Comparison of ENCODE assay signal across 17 cellular contexts in the genomic region with DNA sequence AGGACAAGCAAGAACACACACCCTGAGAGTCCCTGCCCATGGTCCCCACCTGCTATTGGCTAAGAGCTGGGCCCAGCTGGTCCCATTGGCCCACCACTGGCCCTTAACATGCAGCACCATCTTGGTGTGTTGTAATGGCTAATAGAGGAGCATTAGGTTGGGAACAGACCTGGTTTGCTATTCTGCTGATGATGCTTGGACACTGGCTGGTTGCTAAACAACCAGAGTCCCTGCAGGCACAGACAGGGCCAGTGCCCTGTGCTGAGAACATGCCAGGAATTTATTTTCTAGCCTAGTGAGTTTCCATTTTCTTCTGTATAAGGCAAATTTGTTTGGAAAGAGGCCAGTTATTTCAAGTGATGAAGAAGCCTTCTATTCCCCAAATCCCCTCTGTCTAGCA. TPM values are rescaled to one million over a fixed set of nuclear protein-coding genes. Genes with fewer than 3 reads are reported as not detected.
A peak's percentile ranks its signal among the peaks of the same experiment; 100 is the strongest.
DNase-seq lines count a peak whose midpoint lies in the region; ATAC-seq lines count a peak whose summit lies in the region.
"Had no signal": no experiment of that assay in that cellular context is flagged by ENCODE, and none has a peak within 500 bp of the region (broad histone marks: within the 10 kb centered on the region; RNA-seq: fewer than 3 reads in every experiment).

No MANE protein-coding gene starts in this region.

- DNase-seq in cardiac septum (ENCODE audit: low spot score), result peak; percentile 43
- DNase-seq in right cardiac atrium, result no peak
- peak; percentile 27 for DNase-seq in cerebellum (ENCODE audit: low spot score)
- peak; percentile 16 for DNase-seq in midbrain (lab: John Stamatoyannopoulos, UW)
- DNase-seq in aorta, result peak; percentile 3 to 5
- no peak for DNase-seq in NCI-H345 (lab: John Stamatoyannopoulos, UW)
- DNase-seq in stimulated activated effector memory CD8-positive, alpha-beta T cell treated with anti-CD3 and anti-CD28 coated beads, Interleukin-12 subunit alpha, Interleukin-12 subunit beta, amount 100 ng/mL, for 72 hours (ENCODE audit: low spot score in 2 of 2), result no peak
- DNase-seq in activated naive CD4-positive, alpha-beta T cell treated with anti-CD3 and anti-CD28 coated beads, Interleukin-2, amount 50 U/mL, for 16 hours, result no peak
- DNase-seq: 8988T, DMS 273 treated with DMSO at 0.1 percent for 48 hours, IMR-90, Karpas-422, NCI-H1105, NCI-H1930 had no signal

- no peaks in the 10 kb centered on the region for H3K9me3 Mint-ChIP-seq in stimulated activated effector memory CD8-positive, alpha-beta T cell treated with anti-CD3 and anti-CD28 coated beads, Interleukin-12 subunit alpha, Interleukin-12 subunit beta, amount 100 ng/mL, for 72 hours

- H3K27me3 ChIP-seq in right cardiac atrium (ENCODE audit: control insufficient read depth, insufficient read depth) (no peaks in the 10 kb centered on the region), aorta (ENCODE audit: control insufficient read depth in 1 of 2, insufficient read depth in 2 of 2, low read length in 1 of 2) (no peaks in the 10 kb centered on the region)
- H3K27me3 ChIP-seq: SJSA1 had no signal

- H3K4me1 Mint-ChIP-seq in stimulated activated effector memory CD8-positive, alpha-beta T cell treated with anti-CD3 and anti-CD28 coated beads, Interleukin-12 subunit alpha, Interleukin-12 subunit beta, amount 100 ng/mL, for 72 hours, result peaks cover 21% of the 10 kb centered on the region

- H3K27ac ChIP-seq in right cardiac atrium (ENCODE audit: low read length) (no peak overlapping the region), aorta (ENCODE audit: low read depth in 1 of 2, low read length in 2 of 2) (no peak overlapping the region)
- H3K27ac ChIP-seq: SJSA1 had no signal

- peaks cover 5% of the 10 kb centered on the region for H3K4me1 ChIP-seq in right cardiac atrium (ENCODE audit: control insufficient read depth, insufficient read depth, low read length)
- no peaks in the 10 kb centered on the region for H3K4me1 ChIP-seq in aorta (ENCODE audit: control insufficient read depth in 1 of 2, insufficient read depth in 2 of 2, low read length in 2 of 2)

- peaks cover 26% of the 10 kb centered on the region for H3K36me3 Mint-ChIP-seq in stimulated activated effector memory CD8-positive, alpha-beta T cell treated with anti-CD3 and anti-CD28 coated beads, Interleukin-12 subunit alpha, Interleukin-12 subunit beta, amount 100 ng/mL, for 72 hours

- H3K9me3 ChIP-seq in right cardiac atrium (ENCODE audit: control insufficient read depth, low read length) (no peaks in the 10 kb centered on the region), aorta (ENCODE audit: control insufficient read depth, low read length) (no peaks in the 10 kb centered on the region)
- H3K9me3 ChIP-seq: SJSA1 had no signal

- H3K27ac Mint-ChIP-seq in stimulated activated effector memory CD8-positive, alpha-beta T cell treated with anti-CD3 and anti-CD28 coated beads, Interleukin-12 subunit alpha, Interleukin-12 subunit beta, amount 100 ng/mL, for 72 hours, result no peak overlapping the region

- intact Hi-C loops in cardiac septum (cut with DNase I) (no loop called here), right cardiac atrium (cut with DNase I) (no loop called here), aorta (cut with DNase I) (no loop called here)

- H3K4me3 ChIP-seq in right cardiac atrium (ENCODE audit: low read length) (no peak overlapping the region), aorta (ENCODE audit: low read length in 2 of 2) (no peak overlapping the region)
- H3K4me3 ChIP-seq: SJSA1 had no signal

- H3K36me3 ChIP-seq in aorta (ENCODE audit: control insufficient read depth in 1 of 2, insufficient read depth in 2 of 2, low read length in 1 of 2), result no peaks in the 10 kb centered on the region

- no peak overlapping the region for H3K4me3 Mint-ChIP-seq in stimulated activated effector memory CD8-positive, alpha-beta T cell treated with anti-CD3 and anti-CD28 coated beads, Interleukin-12 subunit alpha, Interleukin-12 subunit beta, amount 100 ng/mL, for 72 hours

- ATAC-seq in right cardiac atrium, result no peak
- ATAC-seq in aorta (ENCODE audit: low FRiP score), result no peak
- ATAC-seq in stimulated activated effector memory CD8-positive, alpha-beta T cell treated with anti-CD3 and anti-CD28 coated beads, Interleukin-12 subunit alpha, Interleukin-12 subunit beta, amount 100 ng/mL, for 72 hours, result no peak

RNA-seq across cellular contexts. Expression of gene TDRD10, which starts 43.0 kb away (rescaled TPM):
- total RNA-seq in cardiac septum (5.0 TPM), right cardiac atrium (1 to 10 TPM; 2.8 to 4.1 (median 3.4) TPM), cerebellum (0.82 TPM), aorta (10 to 100 TPM in 1 of 2 donors, 1 to 10 TPM in 1; 3.8 to 16.5 TPM)
- polyA plus RNA-seq in right cardiac atrium (4.9 TPM), aorta (1 to 10 TPM; 1.1 to 2.6 TPM)
- total RNA-seq: HT-29, IMR-90, SJSA1 had no signal
- polyA plus RNA-seq: BJ, IMR-90 had no signal

RNA-seq across cellular contexts. Expression of gene SHE, which starts 43.2 kb away (rescaled TPM):
- total RNA-seq in cardiac septum (16.8 TPM), right cardiac atrium (10 to 100 TPM; 17.4 to 23.8 (median 21.1) TPM), cerebellum (2.8 TPM), aorta (10 to 100 TPM; 20.2 to 44.1 TPM)
- polyA plus RNA-seq in right cardiac atrium (16.4 TPM), aorta (1 to 10 TPM; 2.9 to 7.0 TPM)
- total RNA-seq: HT-29, IMR-90, SJSA1 had no signal
- polyA plus RNA-seq: BJ, IMR-90 had no signal

RNA-seq across cellular contexts. Expression of gene IL6R, which starts 53.9 kb away (rescaled TPM):
- total RNA-seq in cardiac septum (5.2 TPM), right cardiac atrium (10 to 100 TPM in 3 of 4 donors, 1 to 10 TPM in 1; 8.9 to 13.2 (median 12.1) TPM), cerebellum (4.7 TPM), aorta (10 to 100 TPM; 16.5 to 18.2 TPM)
- polyA plus RNA-seq in right cardiac atrium (5.7 TPM), aorta (1 to 10 TPM; 3.6 to 6.6 TPM)

Comparison
In these comparisons a context has a peak if more than half of its experiments do, and no peak if none do; other contexts are left out.
1. DNase-seq: peak in cardiac septum (single experiment), cerebellum (single experiment), midbrain (single experiment) and aorta (2 of 2); none in right cardiac atrium (0 of 3), NCI-H345 (single experiment), stimulated activated effector memory CD8-positive, alpha-beta T cell treated with anti-CD3 and anti-CD28 coated beads, Interleukin-12 subunit alpha, Interleukin-12 subunit beta, amount 100 ng/mL, for 72 hours (0 of 2) and activated naive CD4-positive, alpha-beta T cell treated with anti-CD3 and anti-CD28 coated beads, Interleukin-2, amount 50 U/mL, for 16 hours (single experiment).